ENCODE assay signal across 1 cellular context in the genomic region with DNA sequence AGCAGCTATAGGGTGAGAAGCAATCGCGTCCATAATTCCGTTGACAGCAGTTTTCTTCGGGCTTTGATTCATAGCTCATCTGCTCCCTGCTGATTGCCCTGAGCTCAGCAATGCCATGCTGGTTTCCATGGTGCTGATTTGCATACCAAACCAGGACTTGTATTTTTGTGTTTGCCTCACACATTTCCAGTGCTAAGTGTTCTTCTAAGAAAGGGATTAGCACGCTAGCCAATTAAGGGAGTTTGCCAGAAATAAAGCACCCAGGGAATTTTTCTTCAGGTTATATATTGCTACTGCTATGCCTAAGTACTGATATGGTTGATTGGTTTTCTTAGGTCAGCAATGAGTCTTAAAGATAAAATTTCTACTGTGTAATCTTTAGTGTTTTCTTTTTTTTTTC.
TF ChIP-seq lines count a peak whose summit lies in the region.

No MANE protein-coding gene starts in this region.

TF ChIP-seq in neural cell, 6 proteins besides CTCF, POLR2A, EP300 and RAD21 (continued from another document):
- TF ChIP-seq, protein P1, sequence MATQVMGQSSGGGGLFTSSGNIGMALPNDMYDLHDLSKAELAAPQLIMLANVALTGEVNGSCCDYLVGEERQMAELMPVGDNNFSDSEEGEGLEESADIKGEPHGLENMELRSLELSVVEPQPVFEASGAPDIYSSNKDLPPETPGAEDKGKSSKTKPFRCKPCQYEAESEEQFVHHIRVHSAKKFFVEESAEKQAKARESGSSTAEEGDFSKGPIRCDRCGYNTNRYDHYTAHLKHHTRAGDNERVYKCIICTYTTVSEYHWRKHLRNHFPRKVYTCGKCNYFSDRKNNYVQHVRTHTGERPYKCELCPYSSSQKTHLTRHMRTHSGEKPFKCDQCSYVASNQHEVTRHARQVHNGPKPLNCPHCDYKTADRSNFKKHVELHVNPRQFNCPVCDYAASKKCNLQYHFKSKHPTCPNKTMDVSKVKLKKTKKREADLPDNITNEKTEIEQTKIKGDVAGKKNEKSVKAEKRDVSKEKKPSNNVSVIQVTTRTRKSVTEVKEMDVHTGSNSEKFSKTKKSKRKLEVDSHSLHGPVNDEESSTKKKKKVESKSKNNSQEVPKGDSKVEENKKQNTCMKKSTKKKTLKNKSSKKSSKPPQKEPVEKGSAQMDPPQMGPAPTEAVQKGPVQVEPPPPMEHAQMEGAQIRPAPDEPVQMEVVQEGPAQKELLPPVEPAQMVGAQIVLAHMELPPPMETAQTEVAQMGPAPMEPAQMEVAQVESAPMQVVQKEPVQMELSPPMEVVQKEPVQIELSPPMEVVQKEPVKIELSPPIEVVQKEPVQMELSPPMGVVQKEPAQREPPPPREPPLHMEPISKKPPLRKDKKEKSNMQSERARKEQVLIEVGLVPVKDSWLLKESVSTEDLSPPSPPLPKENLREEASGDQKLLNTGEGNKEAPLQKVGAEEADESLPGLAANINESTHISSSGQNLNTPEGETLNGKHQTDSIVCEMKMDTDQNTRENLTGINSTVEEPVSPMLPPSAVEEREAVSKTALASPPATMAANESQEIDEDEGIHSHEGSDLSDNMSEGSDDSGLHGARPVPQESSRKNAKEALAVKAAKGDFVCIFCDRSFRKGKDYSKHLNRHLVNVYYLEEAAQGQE (IDR thresholded peaks at IDR 0.05; ENCODE audit: borderline replicate concordance) = no peak
TF ChIP-seq in neural cell: peak in this region for 0.
